9 cellular contexts compared by ENCODE assay signal in genomic region chr6:139981810-139982550, GRCh38.
DNase-seq lines count a peak whose midpoint lies in the region; ATAC-seq and TF ChIP-seq lines count a peak whose summit lies in the region.
"Had no signal": no experiment of that assay in that cellular context is flagged by ENCODE, and none has a peak within 500 bp of the region (broad histone marks: within the 10 kb centered on the region; RNA-seq: fewer than 3 reads in every experiment).

No MANE protein-coding gene starts in this region.

- POLR2A ChIA-PET in PC-3 (lab: Charles Lee; ENCODE audit: unreplicated experiment) = interaction anchor here (1.0 kb wide), 1 partner anchor 607 kb away, joined by 3 read pairs; the partner anchor contains the start of gene CITED2

- intact Hi-C loops in PC-3 (cut with micrococcal nuclease) = loop anchor here (1.0 to 10.0 kb wide), 8 partner anchors 61 to 939 kb away; no protein-coding TSS in a partner anchor

- H4K20me1 ChIP-seq in PC-3 (ENCODE audit: low read length) (no peaks in the 10 kb centered on the region), fibroblast of lung (ENCODE audit: control insufficient read depth, extremely low read depth, insufficient read depth, low read length) (no peaks in the 10 kb centered on the region)

- H2AFZ ChIP-seq in PC-3 (ENCODE audit: low read length) (no peak overlapping the region), fibroblast of lung (ENCODE audit: low read length) (no peak overlapping the region)

- DNase-seq in HAP-1 (ENCODE audit: low spot score in 2 of 2) = peak; percentile 64 to 70
- DNase-seq in PC-3 = peak; percentile 74
- peak; percentile 61 to 84 for DNase-seq in fibroblast of lung (ENCODE audit: low read depth in 2 of 2)
- DNase-seq in progenitor cell of endocrine pancreas (ENCODE audit: low spot score, unreplicated experiment) = no peak
- DNase-seq in GM13976 (ENCODE audit: low spot score) = no peak
- no peak for DNase-seq in activated T-cell treated with anti-CD3 and anti-CD28 coated beads, Interleukin-2, amount 50 U/mL, for 24 hours
- no peak for DNase-seq in activated CD8-positive, alpha-beta memory T cell treated with anti-CD3 and anti-CD28 coated beads, Interleukin-2, amount 10 ng/mL, durations not matched to agents 7 days and 5 days

- in situ Hi-C loops in HAP-1 (cut with MboI; ENCODE audit: low sequenced_read_pairs) (no loop called here), GM13976 (cut with MboI; ENCODE audit: low sequenced_read_pairs, unreplicated experiment) (no loop called here)

- no peaks in the 10 kb centered on the region for H3K9me3 Mint-ChIP-seq in progenitor cell of endocrine pancreas (ENCODE audit: low read depth)
- H3K9me3 Mint-ChIP-seq in activated T-cell treated with anti-CD3 and anti-CD28 coated beads, Interleukin-2, amount 50 U/mL, for 24 hours = no peaks in the 10 kb centered on the region
- no peaks in the 10 kb centered on the region for H3K9me3 Mint-ChIP-seq in activated CD8-positive, alpha-beta memory T cell treated with anti-CD3 and anti-CD28 coated beads, Interleukin-2, amount 10 ng/mL, durations not matched to agents 7 days and 5 days (ENCODE audit: low read depth)

- H3F3A ChIP-seq in PC-3 (ENCODE audit: low read length, unreplicated experiment) = no peaks in the 10 kb centered on the region

- H3K4me1 ChIP-seq in HAP-1 (peaks cover 15% of the 10 kb centered on the region), PC-3 (ENCODE audit: insufficient read depth, low read length) (peaks cover 53% of the 10 kb centered on the region), fibroblast of lung (ENCODE audit: control insufficient read depth, extremely low read depth, insufficient read depth, low read length) (peaks cover 27% of the 10 kb centered on the region)

- peak; percentile 84 for ATAC-seq in PC-3
- no peak for ATAC-seq in HG02678 (IDR thresholded peaks at IDR 0.05; ENCODE audit: unreplicated experiment)
- no peak for ATAC-seq in activated CD8-positive, alpha-beta memory T cell treated with anti-CD3 and anti-CD28 coated beads, Interleukin-2, amount 10 ng/mL, durations not matched to agents 7 days and 5 days

- 0 out of 2 replicates have a peak overlapping the region, but pooled peaks have one; percentile 7 for H3K9ac ChIP-seq in PC-3 (ENCODE audit: low read length)
- H3K9ac ChIP-seq in fibroblast of lung (ENCODE audit: insufficient read depth, low read length) = no peak overlapping the region

- no peaks in the 10 kb centered on the region for H3K36me3 Mint-ChIP-seq in progenitor cell of endocrine pancreas (ENCODE audit: insufficient read depth)
- no peaks in the 10 kb centered on the region for H3K36me3 Mint-ChIP-seq in activated T-cell treated with anti-CD3 and anti-CD28 coated beads, Interleukin-2, amount 50 U/mL, for 24 hours (ENCODE audit: low read depth)
- H3K36me3 Mint-ChIP-seq in activated CD8-positive, alpha-beta memory T cell treated with anti-CD3 and anti-CD28 coated beads, Interleukin-2, amount 10 ng/mL, durations not matched to agents 7 days and 5 days = no peaks in the 10 kb centered on the region

- no peaks in the 10 kb centered on the region for H3K27me3 Mint-ChIP-seq in progenitor cell of endocrine pancreas
- H3K27me3 Mint-ChIP-seq in activated T-cell treated with anti-CD3 and anti-CD28 coated beads, Interleukin-2, amount 50 U/mL, for 24 hours = no peaks in the 10 kb centered on the region
- peaks cover 4% of the 10 kb centered on the region for H3K27me3 Mint-ChIP-seq in activated CD8-positive, alpha-beta memory T cell treated with anti-CD3 and anti-CD28 coated beads, Interleukin-2, amount 10 ng/mL, durations not matched to agents 7 days and 5 days

- H3K27ac ChIP-seq in PC-3 (ENCODE audit: low read length) (peak overlapping the region; percentile 75), fibroblast of lung (ENCODE audit: insufficient read depth, low read length) (peak overlapping the region; percentile 21)
- H3K27ac ChIP-seq: HL-60 had no signal

- H3K4me3 ChIP-seq in HAP-1 = no peak overlapping the region
- H3K4me3 ChIP-seq in PC-3 (ENCODE audit: low read length) = peak overlapping the region; percentile 33; the same call in 1 of the 2 replicates
- no peak overlapping the region for H3K4me3 ChIP-seq in fibroblast of lung (replicated peaks in 1 of 4; ENCODE audit: control extremely low read depth in 1 of 4, insufficient read depth in 1 of 4, low read depth in 3 of 4, low read length in 4 of 4)

- H3K27me3 ChIP-seq in HAP-1 (ENCODE audit: low read depth) = no peaks in the 10 kb centered on the region
- H3K27me3 ChIP-seq in PC-3 (ENCODE audit: low read length) = no peaks in the 10 kb centered on the region
- no peaks in the 10 kb centered on the region for H3K27me3 ChIP-seq in fibroblast of lung (ENCODE audit: control insufficient read depth, insufficient read depth, low read length)

- no TSS peak for BruUV-seq in PC-3 (replicated peaks; lab: Mats Ljungman, UMichigan)

- no peaks in the 10 kb centered on the region for H3K9me2 ChIP-seq in PC-3 (replicated peaks; ENCODE audit: low read length)

- H3K4me2 ChIP-seq in PC-3 (ENCODE audit: low read length) (peak overlapping the region; percentile 61), fibroblast of lung (ENCODE audit: extremely low read depth, insufficient read depth, low read length) (peak overlapping the region; percentile 32)

- no peak for TF ChIP-seq CTCF in PC-3 (conservative IDR thresholded peaks at IDR 0.05; ENCODE audit: low read depth, low read length)
- no peak for TF ChIP-seq CTCF in fibroblast of lung (conservative IDR thresholded peaks at IDR 0.05 in 1 of 2, IDR thresholded peaks at IDR 0.05 in 1 of 2; ENCODE audit: low read depth in 1 of 2, low read length in 2 of 2)
- no peak for TF ChIP-seq CTCF in progenitor cell of endocrine pancreas (IDR thresholded peaks at IDR 0.05; ENCODE audit: unreplicated experiment)
- no peak for TF ChIP-seq CTCF in GM13976 (IDR thresholded peaks at IDR 0.05; ENCODE audit: borderline replicate concordance, control extremely low read depth, extremely low read depth, insufficient read depth, missing control alignments)

- H3K4me1 Mint-ChIP-seq in progenitor cell of endocrine pancreas (ENCODE audit: low read depth) = peaks cover 42% of the 10 kb centered on the region
- peaks cover 6% of the 10 kb centered on the region for H3K4me1 Mint-ChIP-seq in activated T-cell treated with anti-CD3 and anti-CD28 coated beads, Interleukin-2, amount 50 U/mL, for 24 hours (ENCODE audit: low read depth)
- no peaks in the 10 kb centered on the region for H3K4me1 Mint-ChIP-seq in activated CD8-positive, alpha-beta memory T cell treated with anti-CD3 and anti-CD28 coated beads, Interleukin-2, amount 10 ng/mL, durations not matched to agents 7 days and 5 days

- CTCF ChIA-PET in PC-3 (lab: Charles Lee) = interaction anchor here (1.2 kb wide), 1 partner anchor 505 kb away, joined by 3 read pairs; no protein-coding TSS in a partner anchor
- CTCF ChIA-PET in activated CD8-positive, alpha-beta memory T cell treated with anti-CD3 and anti-CD28 coated beads, Interleukin-2, amount 10 ng/mL, durations not matched to agents 7 days and 5 days (lab: Charles Lee) = no interaction called here

- H3K27ac Mint-ChIP-seq in progenitor cell of endocrine pancreas = peak overlapping the region; percentile 9
- H3K27ac Mint-ChIP-seq in activated T-cell treated with anti-CD3 and anti-CD28 coated beads, Interleukin-2, amount 50 U/mL, for 24 hours = no peak overlapping the region
- H3K27ac Mint-ChIP-seq in activated CD8-positive, alpha-beta memory T cell treated with anti-CD3 and anti-CD28 coated beads, Interleukin-2, amount 10 ng/mL, durations not matched to agents 7 days and 5 days = no peak overlapping the region

- H3K4me3 Mint-ChIP-seq in progenitor cell of endocrine pancreas (ENCODE audit: low read depth) = no peak overlapping the region
- H3K4me3 Mint-ChIP-seq in activated T-cell treated with anti-CD3 and anti-CD28 coated beads, Interleukin-2, amount 50 U/mL, for 24 hours = no peak overlapping the region
- no peak overlapping the region for H3K4me3 Mint-ChIP-seq in activated CD8-positive, alpha-beta memory T cell treated with anti-CD3 and anti-CD28 coated beads, Interleukin-2, amount 10 ng/mL, durations not matched to agents 7 days and 5 days

- H3K9me3 ChIP-seq in HAP-1 (no peaks in the 10 kb centered on the region), PC-3 (ENCODE audit: low read length) (no peaks in the 10 kb centered on the region), fibroblast of lung (ENCODE audit: control insufficient read depth, insufficient read depth, low read depth, low read length) (no peaks in the 10 kb centered on the region)

- H3K79me2 ChIP-seq in PC-3 (ENCODE audit: low read length) (no peaks in the 10 kb centered on the region), fibroblast of lung (ENCODE audit: control insufficient read depth, insufficient read depth, low read length) (no peaks in the 10 kb centered on the region)

- no peaks in the 10 kb centered on the region for H3K36me3 ChIP-seq in HAP-1 (replicated peaks)
- no peaks in the 10 kb centered on the region for H3K36me3 ChIP-seq in PC-3 (ENCODE audit: low read depth, low read length)
- no peaks in the 10 kb centered on the region for H3K36me3 ChIP-seq in fibroblast of lung (ENCODE audit: control insufficient read depth, insufficient read depth, low read length)

Comparison
In these comparisons a context has a peak if more than half of its experiments do, and no peak if none do; other contexts are left out.
1. DNase-seq: peak in HAP-1 (2 of 2), PC-3 (single experiment) and fibroblast of lung (2 of 2); none in progenitor cell of endocrine pancreas (single experiment), GM13976 (single experiment), activated T-cell treated with anti-CD3 and anti-CD28 coated beads, Interleukin-2, amount 50 U/mL, for 24 hours (single experiment) and activated CD8-positive, alpha-beta memory T cell treated with anti-CD3 and anti-CD28 coated beads, Interleukin-2, amount 10 ng/mL, durations not matched to agents 7 days and 5 days (single experiment).